Comparison of ENCODE assay signal across 12 cellular contexts in genomic region chr12:89038831-89039509, GRCh38.
DNase-seq lines count a peak whose midpoint lies in the region; ATAC-seq and TF ChIP-seq lines count a peak whose summit lies in the region.
"Had no signal": no experiment of that assay in that cellular context is flagged by ENCODE, and none has a peak within 500 bp of the region (broad histone marks: within the 10 kb centered on the region; RNA-seq: fewer than 3 reads in every experiment).

No MANE protein-coding gene starts in this region.

- H3K4me1 Mint-ChIP-seq in activated T-helper 1 cell treated with anti-CD3 and anti-CD28 coated beads, Interleukin-12 subunit alpha, Interleukin-12 subunit beta, Interleukin-2, Interleukin-4 antibody, amounts not matched to agents 30 ng/mL and 10 ng/mL and 1 ng/mL, durations not matched to agents 14 hours and 24 hours and 36 hours (ENCODE audit: low read depth) = peaks cover 65% of the 10 kb centered on the region
- H3K4me1 Mint-ChIP-seq in stimulated activated naive B cell treated with anti-CD40 and anti-IgM and Interleukin-4, amounts not matched to agents 10 μg/mL and 1 μg/mL and 100 μg/mL, for 72 hours = peaks cover 25 to 44% of the 10 kb centered on the region in 2 donors

- intact Hi-C loops in activated T-helper 1 cell treated with anti-CD3 and anti-CD28 coated beads, Interleukin-12 subunit alpha, Interleukin-12 subunit beta, Interleukin-2, Interleukin-4 antibody, amounts not matched to agents 30 ng/mL and 10 ng/mL and 1 ng/mL, durations not matched to agents 14 hours and 24 hours and 36 hours (cut with micrococcal nuclease) = loop anchor here (1.0 to 5.0 kb wide), 2 partner anchors 15 to 908 kb away; no protein-coding TSS in a partner anchor
- intact Hi-C loops in uterus (cut with DNase I; ENCODE audit: low total_unique reads) (no loop called here), posterior vena cava (cut with DNase I) (no loop called here)

- peak overlapping the region; percentile 38 for H3K4me3 Mint-ChIP-seq in activated T-helper 1 cell treated with anti-CD3 and anti-CD28 coated beads, Interleukin-12 subunit alpha, Interleukin-12 subunit beta, Interleukin-2, Interleukin-4 antibody, amounts not matched to agents 30 ng/mL and 10 ng/mL and 1 ng/mL, durations not matched to agents 14 hours and 24 hours and 36 hours
- H3K4me3 Mint-ChIP-seq in stimulated activated naive B cell treated with anti-CD40 and anti-IgM and Interleukin-4, amounts not matched to agents 10 μg/mL and 1 μg/mL and 100 μg/mL, for 72 hours = peak overlapping the region in 1 of 2 donors; percentile 49

- peaks cover 27% of the 10 kb centered on the region for H3K36me3 Mint-ChIP-seq in activated T-helper 1 cell treated with anti-CD3 and anti-CD28 coated beads, Interleukin-12 subunit alpha, Interleukin-12 subunit beta, Interleukin-2, Interleukin-4 antibody, amounts not matched to agents 30 ng/mL and 10 ng/mL and 1 ng/mL, durations not matched to agents 14 hours and 24 hours and 36 hours (ENCODE audit: low read depth)
- H3K36me3 Mint-ChIP-seq in stimulated activated naive B cell treated with anti-CD40 and anti-IgM and Interleukin-4, amounts not matched to agents 10 μg/mL and 1 μg/mL and 100 μg/mL, for 72 hours = peaks cover 0 to 7% of the 10 kb centered on the region in 2 donors

- no peaks in the 10 kb centered on the region for H3K36me3 ChIP-seq in uterus
- H3K36me3 ChIP-seq: SJSA1 had no signal

- H3K9me3 Mint-ChIP-seq in activated T-helper 1 cell treated with anti-CD3 and anti-CD28 coated beads, Interleukin-12 subunit alpha, Interleukin-12 subunit beta, Interleukin-2, Interleukin-4 antibody, amounts not matched to agents 30 ng/mL and 10 ng/mL and 1 ng/mL, durations not matched to agents 14 hours and 24 hours and 36 hours = peaks cover 23% of the 10 kb centered on the region
- H3K9me3 Mint-ChIP-seq in stimulated activated naive B cell treated with anti-CD40 and anti-IgM and Interleukin-4, amounts not matched to agents 10 μg/mL and 1 μg/mL and 100 μg/mL, for 72 hours = peaks cover 0 to 8% of the 10 kb centered on the region in 2 donors

- no peak overlapping the region for H3K27ac ChIP-seq in uterus
- H3K27ac ChIP-seq: SJSA1 had no signal

- TF ChIP-seq POLR2A in uterus (IDR thresholded peaks at IDR 0.05) = no peak

- ATAC-seq in HG02973 (IDR thresholded peaks at IDR 0.05; ENCODE audit: unreplicated experiment) = peak; percentile 41
- peak; percentile 82 to 86 for ATAC-seq in stimulated activated naive B cell treated with anti-CD40 and anti-IgM and Interleukin-4, amounts not matched to agents 10 μg/mL and 1 μg/mL and 100 μg/mL, for 72 hours (replicated peaks)

- H3K9me3 ChIP-seq in uterus = no peaks in the 10 kb centered on the region
- H3K9me3 ChIP-seq: SJSA1 had no signal

- H3K27ac Mint-ChIP-seq in activated T-helper 1 cell treated with anti-CD3 and anti-CD28 coated beads, Interleukin-12 subunit alpha, Interleukin-12 subunit beta, Interleukin-2, Interleukin-4 antibody, amounts not matched to agents 30 ng/mL and 10 ng/mL and 1 ng/mL, durations not matched to agents 14 hours and 24 hours and 36 hours = peak overlapping the region; percentile 95
- H3K27ac Mint-ChIP-seq in stimulated activated naive B cell treated with anti-CD40 and anti-IgM and Interleukin-4, amounts not matched to agents 10 μg/mL and 1 μg/mL and 100 μg/mL, for 72 hours = peak overlapping the region; percentile 63

- H3K4me1 ChIP-seq in uterus = no peaks in the 10 kb centered on the region
- H3K4me1 ChIP-seq: SJSA1 had no signal

- H3K27me3 Mint-ChIP-seq in activated T-helper 1 cell treated with anti-CD3 and anti-CD28 coated beads, Interleukin-12 subunit alpha, Interleukin-12 subunit beta, Interleukin-2, Interleukin-4 antibody, amounts not matched to agents 30 ng/mL and 10 ng/mL and 1 ng/mL, durations not matched to agents 14 hours and 24 hours and 36 hours (ENCODE audit: insufficient read depth) = peaks cover 2% of the 10 kb centered on the region
- H3K27me3 Mint-ChIP-seq in stimulated activated naive B cell treated with anti-CD40 and anti-IgM and Interleukin-4, amounts not matched to agents 10 μg/mL and 1 μg/mL and 100 μg/mL, for 72 hours = no peaks in the 10 kb centered on the region

- no peak overlapping the region for H3K4me3 ChIP-seq in uterus
- H3K4me3 ChIP-seq: SJSA1 had no signal

- no peaks in the 10 kb centered on the region for H3K27me3 ChIP-seq in uterus
- H3K27me3 ChIP-seq: SJSA1 had no signal

- peak; percentile 21 for DNase-seq in activated T-cell treated with anti-CD3 and anti-CD28 coated beads for 48 hours (ENCODE audit: low read depth)
- no peak for DNase-seq in activated T-cell treated with anti-CD3 and anti-CD28 coated beads, Interleukin-2, amount 50 U/mL, for 1 hour
- DNase-seq in activated T-helper 1 cell treated with anti-CD3 and anti-CD28 coated beads, Interleukin-12 subunit alpha, Interleukin-12 subunit beta, Interleukin-2, Interleukin-4 antibody, amounts not matched to agents 30 ng/mL and 10 ng/mL and 1 ng/mL, durations not matched to agents 14 hours and 24 hours and 36 hours (ENCODE audit: low spot score) = peak; percentile 4
- peak; percentile 53 for DNase-seq in stimulated activated naive B cell treated with anti-CD40 and anti-IgM and Interleukin-4, amounts not matched to agents 10 μg/mL and 1 μg/mL and 100 μg/mL, for 72 hours
- DNase-seq in uterus = no peak
- DNase-seq in epidermal melanocyte (ENCODE audit: insufficient read length, low spot score) = no peak
- no peak for DNase-seq in posterior vena cava (ENCODE audit: low spot score)
- DNase-seq: cerebellar nuclear complex, kidney glomerular epithelial cell, NCI-H446 treated with DMSO at 0.1 percent for 48 hours had no signal

- TF ChIP-seq CTCF in uterus (IDR thresholded peaks at IDR 0.05) = no peak

Comparison
In these comparisons a context has a peak if more than half of its experiments do, and no peak if none do; other contexts are left out.
1. DNase-seq: peak in activated T-cell treated with anti-CD3 and anti-CD28 coated beads for 48 hours (single experiment), activated T-helper 1 cell treated with anti-CD3 and anti-CD28 coated beads, Interleukin-12 subunit alpha, Interleukin-12 subunit beta, Interleukin-2, Interleukin-4 antibody, amounts not matched to agents 30 ng/mL and 10 ng/mL and 1 ng/mL, durations not matched to agents 14 hours and 24 hours and 36 hours (single experiment) and stimulated activated naive B cell treated with anti-CD40 and anti-IgM and Interleukin-4, amounts not matched to agents 10 μg/mL and 1 μg/mL and 100 μg/mL, for 72 hours (single experiment); none in activated T-cell treated with anti-CD3 and anti-CD28 coated beads, Interleukin-2, amount 50 U/mL, for 1 hour (single experiment), uterus (0 of 2), epidermal melanocyte (single experiment) and posterior vena cava (single experiment).